ENCODE assay signal across 3 cellular contexts in the genomic region with DNA sequence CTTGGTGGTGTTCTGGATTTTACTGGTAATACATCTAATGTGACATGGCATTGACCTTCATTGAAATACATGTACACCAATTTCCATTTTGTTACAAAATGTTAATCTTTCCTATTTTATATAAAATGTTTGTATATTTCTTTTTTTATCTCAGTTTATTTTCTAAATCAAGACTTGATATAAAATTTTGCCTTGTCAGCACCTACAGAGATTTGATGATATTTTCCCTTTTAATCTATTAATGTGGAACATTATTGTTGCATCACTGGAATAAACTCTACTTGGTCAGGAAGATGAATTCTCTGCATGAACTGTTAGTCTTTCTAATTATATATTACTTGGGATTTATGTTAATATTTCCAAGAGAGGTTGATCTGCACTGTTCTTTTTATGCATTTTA.
TF ChIP-seq lines count a peak whose summit lies in the region.

No MANE protein-coding gene starts in this region.

TF ChIP-seq in A549, 52 proteins besides CTCF, POLR2A, EP300 and RAD21:
- TF ChIP-seq RCOR1 (IDR thresholded peaks at IDR 0.05; ENCODE audit: low read depth, low read length) (no peak), TP53 (CRISPR knock-in tag; IDR thresholded peaks at IDR 0.05) (no peak), JUNB (IDR thresholded peaks at IDR 0.05) (no peak), NR3C1 (IDR thresholded peaks at IDR 0.05) (no peak), FOSL2 (IDR thresholded peaks at IDR 0.05) (no peak), FOSL2 (CRISPR knock-in tag; IDR thresholded peaks at IDR 0.05) (no peak), MAFK (IDR thresholded peaks at IDR 0.05; ENCODE audit: partially characterized antibody) (peak; percentile 83)
- TF ChIP-seq, protein P1, sequence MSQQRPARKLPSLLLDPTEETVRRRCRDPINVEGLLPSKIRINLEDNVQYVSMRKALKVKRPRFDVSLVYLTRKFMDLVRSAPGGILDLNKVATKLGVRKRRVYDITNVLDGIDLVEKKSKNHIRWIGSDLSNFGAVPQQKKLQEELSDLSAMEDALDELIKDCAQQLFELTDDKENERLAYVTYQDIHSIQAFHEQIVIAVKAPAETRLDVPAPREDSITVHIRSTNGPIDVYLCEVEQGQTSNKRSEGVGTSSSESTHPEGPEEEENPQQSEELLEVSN (IDR thresholded peaks at IDR 0.05; ENCODE audit: borderline replicate concordance, low read depth) = no peak

TF ChIP-seq in IMR-90, 13 proteins besides CTCF, POLR2A, EP300 and RAD21:
- TF ChIP-seq MXI1 (IDR thresholded peaks at IDR 0.05; ENCODE audit: borderline replicate concordance, low read depth, low read length) (no peak), MAFK (IDR thresholded peaks at IDR 0.05; ENCODE audit: low read depth, low read length) (peak; percentile 93)

TF ChIP-seq in H1, 55 proteins besides CTCF, POLR2A, EP300 and RAD21:
- TF ChIP-seq MAFK (IDR thresholded peaks at IDR 0.05; ENCODE audit: low read depth, low read length) = peak; percentile 31; the same call in 1 of the 2 replicates
- TF ChIP-seq GABPA (IDR thresholded peaks at IDR 0.05; ENCODE audit: borderline replicate concordance, insufficient read depth, low read length) = no peak
- no peak for TF ChIP-seq SP2 (IDR thresholded peaks at IDR 0.05; ENCODE audit: low read length)
- TF ChIP-seq TBP (IDR thresholded peaks at IDR 0.05; ENCODE audit: low read depth, low read length) = no peak
TF ChIP-seq in H1: peak in this region for 1.
